9 cellular contexts compared by ENCODE assay signal in genomic region chr3:132256984-132257383, GRCh38.
DNase-seq lines count a peak whose midpoint lies in the region; ATAC-seq, FAIRE-seq and TF ChIP-seq lines count a peak whose summit lies in the region.
"Had no signal": no experiment of that assay in that cellular context is flagged by ENCODE, and none has a peak within 500 bp of the region (broad histone marks: within the 10 kb centered on the region; RNA-seq: fewer than 3 reads in every experiment).

No MANE protein-coding gene starts in this region.

- TF ChIP-seq CTCF in epithelial cell of esophagus (IDR thresholded peaks at IDR 0.05; ENCODE audit: insufficient read depth, low read depth, low read length, missing control alignments) = peak; percentile 73
- TF ChIP-seq CTCF in omental fat pad (IDR thresholded peaks at IDR 0.05) = no peak

- FAIRE-seq in GM12892 (lab: Jason Lieb, UNC) = no peak
- FAIRE-seq: A204.1 had no signal

- DNase-seq in DMS153 (lab: John Stamatoyannopoulos, UW) (peak; percentile 11), DMS153 treated with DMSO at 0.1 percent for 48 hours (lab: John Stamatoyannopoulos, UW; ENCODE audit: unreplicated experiment) (no peak), NCI-H82 treated with DMSO at 0.1 percent for 48 hours (lab: John Stamatoyannopoulos, UW; ENCODE audit: unreplicated experiment) (peak; percentile 35), epithelial cell of esophagus (ENCODE audit: low read depth) (peak; percentile 78), omental fat pad (ENCODE audit: low spot score) (no peak), GM12892 (ENCODE audit: insufficient read length) (no peak), KG1 (lab: John Stamatoyannopoulos, UW) (no peak)

- ATAC-seq in omental fat pad (ENCODE audit: low FRiP score) (peak; percentile 63), HG03025 (IDR thresholded peaks at IDR 0.05; ENCODE audit: low FRiP score, unreplicated experiment) (no peak)

- no peak overlapping the region for H3K4me3 ChIP-seq in epithelial cell of esophagus (ENCODE audit: low read length)

- no peak for TF ChIP-seq POLR2A in GM12892 (IDR thresholded peaks at IDR 0.05; ENCODE audit: low read depth, low read length)

Comparison
In these comparisons a context has a peak if more than half of its experiments do, and no peak if none do; other contexts are left out.
1. DNase-seq: peak in DMS153 (single experiment), NCI-H82 treated with DMSO at 0.1 percent for 48 hours (single experiment) and epithelial cell of esophagus (single experiment); none in DMS153 treated with DMSO at 0.1 percent for 48 hours (single experiment), omental fat pad (single experiment), GM12892 (single experiment) and KG1 (single experiment).